ENCODE assay signal across 16 cellular contexts in genomic region chr6:146595981-146596731, GRCh38. TPM values are rescaled to one million over a fixed set of nuclear protein-coding genes. Genes with fewer than 3 reads are reported as not detected.
A peak's percentile ranks its signal among the peaks of the same experiment; 100 is the strongest.
DNase-seq lines count a peak whose midpoint lies in the region; ATAC-seq, FAIRE-seq and TF ChIP-seq lines count a peak whose summit lies in the region.
"Had no signal": no experiment of that assay in that cellular context is flagged by ENCODE, and none has a peak within 500 bp of the region (broad histone marks: within the 10 kb centered on the region; RNA-seq: fewer than 3 reads in every experiment).

No MANE protein-coding gene starts in this region.

- H3K79me2 ChIP-seq in HepG2 (ENCODE audit: insufficient read depth, low read length): no peaks in the 10 kb centered on the region

- no TSS peak for BruUV-seq in HepG2 (replicated peaks; lab: Mats Ljungman, UMichigan)

- intact Hi-C loops in right lobe of liver (cut with DNase I): no loop called here
- intact Hi-C loops in HepG2 (cut with micrococcal nuclease; ENCODE audit: unreplicated experiment): loop anchor here (5.0 kb wide), 1 partner anchor 54 kb away; the partner anchor contains the start of gene RAB32
- intact Hi-C loops in right cardiac atrium (cut with DNase I): no loop called here

- no peak for TF ChIP-seq EP300 in HepG2 (IDR thresholded peaks at IDR 0.05; ENCODE audit: low read depth in 2 of 2, low read length in 2 of 2)
- no peak for TF ChIP-seq EP300 in HepG2 (CRISPR knock-in tag; IDR thresholded peaks at IDR 0.05; ENCODE audit: borderline replicate concordance)

- peak; percentile 39 to 58 (median 48) for ATAC-seq in right lobe of liver
- ATAC-seq in HepG2: no peak
- ATAC-seq in right cardiac atrium: peak; percentile 63 to 71
- ATAC-seq in GM18867 (IDR thresholded peaks at IDR 0.05; ENCODE audit: unreplicated experiment): no peak
- no peak for ATAC-seq in GM18517 (IDR thresholded peaks at IDR 0.05; ENCODE audit: unreplicated experiment)
- ATAC-seq: natural killer cell, T-cell had no signal

- H3K4me3 ChIP-seq in right lobe of liver (no peak overlapping the region), HepG2 (replicated peaks in 1 of 3; ENCODE audit: insufficient read depth in 1 of 3, low read depth in 2 of 3, low read length in 3 of 3) (no peak overlapping the region), right cardiac atrium (ENCODE audit: low read length) (no peak overlapping the region)
- H3K4me3 ChIP-seq: ascending aorta had no signal

- TF ChIP-seq POLR2A in right lobe of liver (IDR thresholded peaks at IDR 0.05): no peak
- no peak for TF ChIP-seq POLR2A in HepG2 (IDR thresholded peaks at IDR 0.05; ENCODE audit: insufficient read depth in 1 of 2, low read depth in 2 of 2, low read length in 2 of 2)

- H3K9me3 ChIP-seq in right lobe of liver: no peaks in the 10 kb centered on the region
- H3K9me3 ChIP-seq in HepG2 (ENCODE audit: low read length): no peaks in the 10 kb centered on the region
- H3K9me3 ChIP-seq in right cardiac atrium (ENCODE audit: control insufficient read depth, low read length): no peaks in the 10 kb centered on the region
- H3K9me3 ChIP-seq: ascending aorta had no signal

- no peak for TF ChIP-seq CTCF in right lobe of liver (IDR thresholded peaks at IDR 0.05)
- TF ChIP-seq CTCF in HepG2 (CRISPR knock-in tag; IDR thresholded peaks at IDR 0.05): no peak
- no peak for TF ChIP-seq CTCF in GM10248 (IDR thresholded peaks at IDR 0.05; ENCODE audit: control extremely low read depth, extremely low read depth, low read depth, missing control alignments)

- H3K4me1 ChIP-seq in right lobe of liver (no peaks in the 10 kb centered on the region), HepG2 (ENCODE audit: insufficient read depth, low read length) (peaks cover 5% of the 10 kb centered on the region; the same call in 1 of the 2 replicates), right cardiac atrium (ENCODE audit: control insufficient read depth, insufficient read depth, low read length) (peaks cover 4% of the 10 kb centered on the region)
- H3K4me1 ChIP-seq: ascending aorta had no signal

- no peak overlapping the region for H3K9ac ChIP-seq in HepG2 (ENCODE audit: insufficient read depth, low read depth, low read length)

- DNase-seq in right lobe of liver (no peak), HepG2 (ENCODE audit: low spot score) (no peak), RPMI8226 (peak; percentile 7), right cardiac atrium (peak in 2 of 3 donors; percentile 15 to 27), NCI-H146 (lab: John Stamatoyannopoulos, UW) (no peak), GM10248 (ENCODE audit: extremely low spot score) (no peak)
- DNase-seq: ACHN; activated CD8-positive, alpha-beta memory T cell treated with anti-CD3 and anti-CD28 coated beads, Interleukin-2, amount 50 U/mL, for 4 hours; H9; natural killer cell; NCI-H510A had no signal

- H3K4me2 ChIP-seq in HepG2 (ENCODE audit: low read depth, low read length): no peak overlapping the region

- CTCF ChIA-PET in HepG2 (lab: Yijun Ruan, JAX; ENCODE audit: low intra/inter-chr PET ratio, low total read pairs): no interaction called here
- CTCF ChIA-PET in GM10248 (lab: Yijun Ruan, JAX): interaction anchor here (1.4 to 2.7 kb wide), 3 partner anchors 9 to 14 kb away, joined by 3 to 8 read pairs (median 3); no protein-coding TSS in a partner anchor

- no peak overlapping the region for H2AFZ ChIP-seq in HepG2 (ENCODE audit: low read length)

- no peak for FAIRE-seq in HepG2 (lab: Jason Lieb, UNC)

- no peaks in the 10 kb centered on the region for H4K20me1 ChIP-seq in HepG2 (ENCODE audit: insufficient read depth, low read length)

- H3K27ac ChIP-seq in right lobe of liver (no peak overlapping the region), HepG2 (ENCODE audit: extremely low read length, insufficient read depth, low read length) (no peak overlapping the region), right cardiac atrium (ENCODE audit: low read length) (no peak overlapping the region)
- H3K27ac ChIP-seq: ascending aorta had no signal

- POLR2A ChIA-PET in HepG2 (lab: Yijun Ruan, JAX): interaction anchor here (0.6 kb wide), 1 partner anchor 51 kb away, joined by 3 read pairs; no protein-coding TSS in a partner anchor
- POLR2A ChIA-PET in GM10248 (lab: Yijun Ruan, JAX): no interaction called here

- WGBS in right lobe of liver (ENCODE audit: insufficient coverage, low coverage, low lambda C conversion rate, missing lambda C conversion rate): 0% methylated on average over 1 of the region's 2 CpGs
- 6% methylated on average over 2 of the region's 2 CpGs for WGBS in HepG2 (ENCODE audit: low lambda C conversion rate)
- WGBS in right cardiac atrium: 29% methylated on average over 2 of the region's 2 CpGs

- no peaks in the 10 kb centered on the region for H3K36me3 ChIP-seq in right lobe of liver
- no peaks in the 10 kb centered on the region for H3K36me3 ChIP-seq in HepG2 (replicated peaks in 1 of 2; ENCODE audit: control insufficient read depth in 1 of 2, insufficient read depth in 2 of 2, low read length in 2 of 2)
- H3K36me3 ChIP-seq: ascending aorta had no signal

- no peak for TF ChIP-seq RAD21 in HepG2 (CRISPR knock-in tag; IDR thresholded peaks at IDR 0.05)

- in situ Hi-C loops in HepG2 (cut with HindIII; ENCODE audit: extremely low pct_ligation_motif_present, low pct_unique_long_range_greater_than_20kb): no loop called here

- H3K27me3 ChIP-seq in right lobe of liver (no peaks in the 10 kb centered on the region), HepG2 (ENCODE audit: control insufficient read depth in 1 of 2, insufficient read depth in 2 of 2, low read length in 2 of 2) (no peaks in the 10 kb centered on the region), right cardiac atrium (ENCODE audit: control insufficient read depth, insufficient read depth) (no peaks in the 10 kb centered on the region)
- H3K27me3 ChIP-seq: ascending aorta had no signal

TF ChIP-seq in HepG2, 621 proteins besides CTCF, POLR2A, EP300 and RAD21 (continues in another document):
- TF ChIP-seq ZNF282 (IDR thresholded peaks at IDR 0.05; ENCODE audit: partially characterized antibody) (no peak), ZNF234 (CRISPR knock-in tag; conservative IDR thresholded peaks at IDR 0.05) (no peak)

RNA-seq across cellular contexts. Expression of gene ADGB, which starts 2.6 kb away (rescaled TPM):
- total RNA-seq in right lobe of liver: under 1 TPM in 1 of 6 experiments, not detected in 5; 0.06 TPM
- not detected in 2 replicates for total RNA-seq in HepG2 (2016; rRNA removed; fragmentation: Illumina TruSeq; extraction: Trizol)
- not detected in 2 replicates for total RNA-seq in HepG2 (2016; cell fraction: cytosol; rRNA removed; fragmentation: Illumina TruSeq; extraction: Trizol; ENCODE audit: low read depth)
- total RNA-seq in HepG2 (2016; cell fraction: insoluble cytoplasmic fraction; rRNA removed; fragmentation: Illumina TruSeq; extraction: Trizol): not detected in 2 replicates
- not detected in 2 replicates for total RNA-seq in HepG2 (2016; cell fraction: membrane; rRNA removed; fragmentation: Illumina TruSeq; extraction: Trizol)
- not detected in 2 replicates for total RNA-seq in HepG2 (2016; cell fraction: nucleus; rRNA removed; fragmentation: Illumina TruSeq; extraction: Trizol)
- polyA plus RNA-seq in HepG2 (2011; rRNA removed): not detected in 2 replicates
- polyA plus RNA-seq in HepG2 (2011; cell fraction: cytosol; rRNA removed): not detected in 2 replicates
- not detected in 2 replicates for polyA plus RNA-seq in HepG2 (2011; cell fraction: nucleus; rRNA removed)
- polyA plus RNA-seq in HepG2 (2012): not detected in 2 replicates
- not detected in 2 replicates for polyA plus RNA-seq in HepG2 (2016; cell fraction: cytosol; fragmentation: Illumina TruSeq; extraction: Trizol; ENCODE audit: low read depth)
- polyA plus RNA-seq in HepG2 (2016; cell fraction: insoluble cytoplasmic fraction; fragmentation: Illumina TruSeq; extraction: Trizol; ENCODE audit: low read depth): not detected in 2 replicates
- polyA plus RNA-seq in HepG2 (2016; cell fraction: membrane; fragmentation: Illumina TruSeq; extraction: Trizol; ENCODE audit: low read depth): not detected in 2 replicates
- not detected in 2 replicates for polyA plus RNA-seq in HepG2 (2016; cell fraction: nucleus; fragmentation: Illumina TruSeq; extraction: Trizol; ENCODE audit: insufficient read depth, low read depth)
- polyA minus RNA-seq in HepG2 (2011; rRNA and poly(A)+ RNA removed; ENCODE audit: low replicate concordance): not detected in 2 replicates
- not detected in 2 replicates for polyA minus RNA-seq in HepG2 (2011; cell fraction: cytosol; rRNA and poly(A)+ RNA removed)
- polyA minus RNA-seq in HepG2 (2011; cell fraction: nucleus; rRNA and poly(A)+ RNA removed): not detected in 2 replicates
- total RNA-seq in right cardiac atrium: not detected
- polyA plus RNA-seq in right cardiac atrium: not detected
- total RNA-seq: ascending aorta, H9, M059J, natural killer cell, T-cell had no signal

RNA-seq across cellular contexts. Expression of gene RAB32, which starts 52.5 kb away (rescaled TPM):
- total RNA-seq in right lobe of liver (10 to 100 TPM; 12.7 to 55.1 (median 29.2) TPM), HepG2 (2016; rRNA removed; fragmentation: Illumina TruSeq; extraction: Trizol) (93.9 and 101 TPM in 2 replicates), right cardiac atrium (10 to 100 TPM in 3 of 4 donors, 1 to 10 TPM in 1; 8.4 to 17.4 (median 12.1) TPM)
- 83.6 and 91.0 TPM in 2 replicates for total RNA-seq in HepG2 (2016; cell fraction: cytosol; rRNA removed; fragmentation: Illumina TruSeq; extraction: Trizol; ENCODE audit: low read depth)
- 91.2 and 99.3 TPM in 2 replicates for total RNA-seq in HepG2 (2016; cell fraction: insoluble cytoplasmic fraction; rRNA removed; fragmentation: Illumina TruSeq; extraction: Trizol)
- 119 and 134 TPM in 2 replicates for total RNA-seq in HepG2 (2016; cell fraction: membrane; rRNA removed; fragmentation: Illumina TruSeq; extraction: Trizol)
- total RNA-seq in HepG2 (2016; cell fraction: nucleus; rRNA removed; fragmentation: Illumina TruSeq; extraction: Trizol): 31.7 and 38.6 TPM in 2 replicates
- polyA plus RNA-seq in HepG2 (2011; rRNA removed) (42.2 and 43.7 TPM in 2 replicates), right cardiac atrium (6.3 TPM)
- 32.2 and 38.9 TPM in 2 replicates for polyA plus RNA-seq in HepG2 (2011; cell fraction: cytosol; rRNA removed)
- polyA plus RNA-seq in HepG2 (2011; cell fraction: nucleus; rRNA removed): 9.0 and 11.3 TPM in 2 replicates
- 28.1 and 30.9 TPM in 2 replicates for polyA plus RNA-seq in HepG2 (2012)
- polyA plus RNA-seq in HepG2 (2016; cell fraction: cytosol; fragmentation: Illumina TruSeq; extraction: Trizol; ENCODE audit: low read depth): 67.2 and 84.6 TPM in 2 replicates
- polyA plus RNA-seq in HepG2 (2016; cell fraction: insoluble cytoplasmic fraction; fragmentation: Illumina TruSeq; extraction: Trizol; ENCODE audit: low read depth): 73.2 and 73.8 TPM in 2 replicates
- polyA plus RNA-seq in HepG2 (2016; cell fraction: membrane; fragmentation: Illumina TruSeq; extraction: Trizol; ENCODE audit: low read depth): 74.1 and 88.0 TPM in 2 replicates
- polyA plus RNA-seq in HepG2 (2016; cell fraction: nucleus; fragmentation: Illumina TruSeq; extraction: Trizol; ENCODE audit: insufficient read depth, low read depth): 37.3 and 44.9 TPM in 2 replicates
- 9.4 and 16.1 TPM in 2 replicates for polyA minus RNA-seq in HepG2 (2011; rRNA and poly(A)+ RNA removed; ENCODE audit: low replicate concordance)
- polyA minus RNA-seq in HepG2 (2011; cell fraction: cytosol; rRNA and poly(A)+ RNA removed): 10.0 TPM in 2 replicates
- 8.1 and 11.8 TPM in 2 replicates for polyA minus RNA-seq in HepG2 (2011; cell fraction: nucleus; rRNA and poly(A)+ RNA removed)

Comparison
In these comparisons a context has a peak if more than half of its experiments do, and no peak if none do; other contexts are left out.
1. ATAC-seq: peak in right lobe of liver (4 of 4) and right cardiac atrium (2 of 2); none in HepG2 (single experiment), GM18867 (single experiment) and GM18517 (single experiment).
2. DNase-seq: peak in RPMI8226 (single experiment) and right cardiac atrium (2 of 3); none in right lobe of liver (0 of 3), HepG2 (single experiment), NCI-H146 (single experiment) and GM10248 (single experiment).